Comparison of ENCODE assay signal across 30 cellular contexts in genomic region chr1:39721664-39722063, GRCh38. TPM values are rescaled to one million over a fixed set of nuclear protein-coding genes. Genes with fewer than 3 reads are reported as not detected.
"Had no signal": no experiment of that assay in that cellular context is flagged by ENCODE, and none has a peak within 500 bp of the region (broad histone marks: within the 10 kb centered on the region; RNA-seq: fewer than 3 reads in every experiment).

No MANE protein-coding gene starts in this region.

- ATAC-seq: left colon; left lung; lower lobe of right lung; mucosa of descending colon; naive thymus-derived CD4-positive, alpha-beta T cell; natural killer cell treated with Interleukin-12 subunit alpha and Interleukin-12 subunit beta and Interleukin-15 and Interleukin-18, amount 100 ng/mL, for 72 hours; right lobe of liver; stimulated activated memory B cell treated with anti-CD40 and anti-IgM and Interleukin-4, amounts not matched to agents 10 μg/mL and 1 μg/mL and 100 μg/mL, for 72 hours; stimulated activated naive CD8-positive, alpha-beta T cell treated with anti-CD3 and anti-CD28 coated beads, Interleukin-15, amount 100 ng/mL, for 72 hours had no signal

- H3K4me1 ChIP-seq: left lung, right atrium auricular region, right lobe of liver, uterus had no signal

- H3K27ac ChIP-seq: left lung, lower lobe of right lung, ovary, right atrium auricular region, right lobe of liver, tibial nerve, uterus had no signal

- DNase-seq: kidney; left colon; left lung; lower lobe of right lung; midbrain; mucosa of descending colon; naive thymus-derived CD4-positive, alpha-beta T cell; ovary; right lobe of liver; stimulated activated CD4-positive, alpha-beta T cell treated with anti-CD3 and anti-CD28 coated beads, Interleukin-1b, Interleukin-23, amount 100 ng/mL, for 48 hours; stimulated activated CD4-positive, alpha-beta T cell treated with anti-CD3 and anti-CD28 coated beads, Interleukin-2, amount 100 ng/mL, for 48 hours; stimulated activated CD4-positive, alpha-beta T cell treated with anti-CD3 and anti-CD28 coated beads, Interleukin-4, amount 100 ng/mL, for 4 hours; stimulated activated CD8-positive, alpha-beta memory T cell treated with anti-CD3 and anti-CD28 coated beads, Interleukin-4, amount 100 ng/mL, for 48 hours; stimulated activated naive CD4-positive, alpha-beta T cell treated with Interleukin-2 at 50 U/mL for 16 hours; stimulated activated naive CD8-positive, alpha-beta T cell treated with anti-CD3 and anti-CD28 coated beads, Interleukin-15, amount 100 ng/mL, for 72 hours; substantia nigra; uterus had no signal

- H3K27me3 ChIP-seq: ovary, right atrium auricular region, right lobe of liver, uterus had no signal

- H3K9me3 ChIP-seq: left lung, lower lobe of right lung, mucosa of descending colon, ovary, right atrium auricular region, right lobe of liver, tibial nerve, uterus had no signal

- H3K36me3 ChIP-seq: left lung, lower lobe of right lung, ovary, right atrium auricular region, right lobe of liver, tibial nerve, uterus had no signal

- H3K4me3 ChIP-seq: left lung, lower lobe of right lung, mucosa of descending colon, ovary, right atrium auricular region, right lobe of liver, smooth muscle cell, tibial nerve, uterus had no signal

RNA-seq across cellular contexts. Expression of gene HPCAL4, which starts 30.4 kb away (rescaled TPM):
- total RNA-seq: liver, mesenteric fat pad, progenitor cell of endocrine pancreas, pulmonary artery endothelial cell, right lobe of liver, tibial nerve, ureter had no signal
- polyA plus RNA-seq: liver, smooth muscle cell had no signal

RNA-seq across cellular contexts. Expression of gene OXCT2, which starts 49.5 kb away (rescaled TPM):
- total RNA-seq: progenitor cell of endocrine pancreas, skeletal muscle tissue, smooth muscle cell had no signal
- polyA plus RNA-seq: naive thymus-derived CD4-positive, alpha-beta T cell; neural cell; smooth muscle cell had no signal

RNA-seq across cellular contexts. Expression of gene NT5C1A, which starts 49.8 kb away (rescaled TPM):
- total RNA-seq: left colon, lower lobe of right lung, progenitor cell of endocrine pancreas, pulmonary artery endothelial cell, right lobe of liver, smooth muscle cell, ureter had no signal
- polyA plus RNA-seq: naive thymus-derived CD4-positive, alpha-beta T cell; neural cell; smooth muscle cell; thymus had no signal
